In the genomic region with DNA sequence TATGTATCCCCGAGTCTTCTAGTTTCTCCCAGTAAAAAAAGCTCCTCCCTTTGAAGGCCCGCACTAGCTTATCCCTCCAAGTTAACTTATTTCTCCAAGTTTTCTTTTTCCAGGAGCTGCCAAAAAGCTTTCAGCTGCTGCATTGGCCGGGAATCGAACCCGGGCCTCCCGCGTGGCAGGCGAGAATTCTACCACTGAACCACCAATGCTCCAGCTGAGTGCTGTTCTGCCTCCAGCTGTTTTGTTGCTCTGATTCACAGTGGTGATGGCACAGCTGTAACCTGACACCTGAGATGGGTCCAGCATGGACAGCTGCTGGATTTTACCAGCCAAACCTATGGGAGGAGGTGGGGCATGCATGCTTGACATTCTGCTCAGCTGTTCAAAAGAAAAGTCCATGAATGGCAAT, we compare ENCODE assay signal across 8 cellular contexts. TPM values are rescaled to one million over a fixed set of nuclear protein-coding genes. Genes with fewer than 3 reads are reported as not detected.
A peak's percentile ranks its signal among the peaks of the same experiment; 100 is the strongest.
DNase-seq lines count a peak whose midpoint lies in the region; ATAC-seq and TF ChIP-seq lines count a peak whose summit lies in the region.
"Had no signal": no experiment of that assay in that cellular context is flagged by ENCODE, and none has a peak within 500 bp of the region (broad histone marks: within the 10 kb centered on the region; RNA-seq: fewer than 3 reads in every experiment).

No MANE protein-coding gene starts in this region.

- H3K4me3 ChIP-seq in SJSA1: no peak overlapping the region
- H3K4me3 ChIP-seq in skeletal muscle satellite cell (ENCODE audit: low read length): no peak overlapping the region
- H3K4me3 ChIP-seq: upper lobe of left lung had no signal

- H3K9me3 Mint-ChIP-seq in HFFc6: no peaks in the 10 kb centered on the region

- no peak for TF ChIP-seq CTCF in HFFc6 (IDR thresholded peaks at IDR 0.05)

- peak overlapping the region; percentile 68 for H3K27ac Mint-ChIP-seq in HFFc6

- no peak overlapping the region for H3K27ac ChIP-seq in SJSA1
- H3K27ac ChIP-seq: upper lobe of left lung had no signal

- peaks cover 8% of the 10 kb centered on the region for H3K27me3 Mint-ChIP-seq in HFFc6 (ENCODE audit: insufficient read depth)

- no peak overlapping the region for H3K4me2 ChIP-seq in skeletal muscle satellite cell (ENCODE audit: low read length)

- peak overlapping the region; percentile 26 for H3K9ac ChIP-seq in skeletal muscle satellite cell (ENCODE audit: low read depth, low read length)

- H3K4me1 ChIP-seq in SJSA1 (replicated peaks) (peaks cover 4% of the 10 kb centered on the region; the same call in 1 of the 2 replicates), skeletal muscle satellite cell (ENCODE audit: control insufficient read depth, insufficient read depth, low read length) (peaks cover 22% of the 10 kb centered on the region)

- DNase-seq in HFFc6 (peak; percentile 89), SJSA1 (ENCODE audit: low read depth in 1 of 2, low spot score in 2 of 2) (peak; percentile 72 to 76), glomerular visceral epithelial cell (ENCODE audit: extremely low spot score) (peak; percentile 71), Ammon's horn (ENCODE audit: low spot score) (no peak)
- DNase-seq in stimulated activated naive CD4-positive, alpha-beta T cell (lab: John Stamatoyannopoulos, UW): no peak

- H3K9me3 ChIP-seq in SJSA1 (replicated peaks) (no peaks in the 10 kb centered on the region; the same call in 1 of the 2 replicates), skeletal muscle satellite cell (replicated peaks; ENCODE audit: low read length) (no peaks in the 10 kb centered on the region)
- H3K9me3 ChIP-seq: upper lobe of left lung had no signal

- H3K27me3 ChIP-seq in SJSA1 (replicated peaks) (no peaks in the 10 kb centered on the region), skeletal muscle satellite cell (ENCODE audit: control insufficient read depth, insufficient read depth, low read length) (no peaks in the 10 kb centered on the region)
- H3K27me3 ChIP-seq: upper lobe of left lung had no signal

- ATAC-seq in HG02678 (IDR thresholded peaks at IDR 0.05; ENCODE audit: unreplicated experiment): no peak

- H3K36me3 Mint-ChIP-seq in HFFc6 (ENCODE audit: low read depth): peaks cover 41% of the 10 kb centered on the region

- H3K4me1 Mint-ChIP-seq in HFFc6 (ENCODE audit: low read depth): peaks cover 29% of the 10 kb centered on the region

- H3K4me3 Mint-ChIP-seq in HFFc6: peak overlapping the region; percentile 45

- H3K36me3 ChIP-seq in SJSA1 (peaks cover 56% of the 10 kb centered on the region), skeletal muscle satellite cell (ENCODE audit: insufficient read depth, low read length) (peaks cover 57% of the 10 kb centered on the region)

RNA-seq across cellular contexts. Expression of gene VAC14, which starts 22.1 kb away (rescaled TPM):
- 10 to 100 TPM; 34.5 to 45.5 (median 37.6) TPM for total RNA-seq in HFFc6 (2021; fragmentation: NEBNext Ultra II Directional; extraction: Animal tissue kit (Norgen Biotek cat#: 25700))
- total RNA-seq in SJSA1 (2014; rRNA removed; shearing (Covaris generic)): 44.9 and 46.7 TPM in 2 replicates
- total RNA-seq in skeletal muscle satellite cell (2012; rRNA removed): 29.1 and 43.3 TPM in 2 replicates

Comparison
In these comparisons a context has a peak if more than half of its experiments do, and no peak if none do; other contexts are left out.
1. DNase-seq: peak in HFFc6 (single experiment), SJSA1 (2 of 2) and glomerular visceral epithelial cell (single experiment); none in stimulated activated naive CD4-positive, alpha-beta T cell (0 of 6) and Ammon's horn (single experiment).